Comparison of ENCODE assay signal across 1 cellular context in the genomic region with DNA sequence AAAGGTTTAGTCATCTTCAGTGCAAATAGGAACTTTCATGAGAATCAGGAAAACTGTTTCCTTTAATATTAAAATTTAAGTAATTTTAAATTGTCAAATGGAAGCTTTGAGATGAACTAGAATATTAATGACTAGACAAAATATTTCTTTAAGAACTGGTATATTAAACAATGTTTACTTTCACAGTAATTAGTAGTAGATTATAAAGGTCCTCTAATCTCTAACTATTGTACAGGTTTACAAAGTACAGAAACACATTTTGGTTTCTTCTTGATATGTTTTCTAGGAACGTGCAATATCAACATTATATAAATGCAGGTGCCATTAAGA.
TF ChIP-seq lines count a peak whose summit lies in the region.

No MANE protein-coding gene starts in this region.

TF ChIP-seq in WTC11, 78 proteins besides CTCF, POLR2A, EP300 and RAD21 (continued from another document):
- TF ChIP-seq, protein P1, sequence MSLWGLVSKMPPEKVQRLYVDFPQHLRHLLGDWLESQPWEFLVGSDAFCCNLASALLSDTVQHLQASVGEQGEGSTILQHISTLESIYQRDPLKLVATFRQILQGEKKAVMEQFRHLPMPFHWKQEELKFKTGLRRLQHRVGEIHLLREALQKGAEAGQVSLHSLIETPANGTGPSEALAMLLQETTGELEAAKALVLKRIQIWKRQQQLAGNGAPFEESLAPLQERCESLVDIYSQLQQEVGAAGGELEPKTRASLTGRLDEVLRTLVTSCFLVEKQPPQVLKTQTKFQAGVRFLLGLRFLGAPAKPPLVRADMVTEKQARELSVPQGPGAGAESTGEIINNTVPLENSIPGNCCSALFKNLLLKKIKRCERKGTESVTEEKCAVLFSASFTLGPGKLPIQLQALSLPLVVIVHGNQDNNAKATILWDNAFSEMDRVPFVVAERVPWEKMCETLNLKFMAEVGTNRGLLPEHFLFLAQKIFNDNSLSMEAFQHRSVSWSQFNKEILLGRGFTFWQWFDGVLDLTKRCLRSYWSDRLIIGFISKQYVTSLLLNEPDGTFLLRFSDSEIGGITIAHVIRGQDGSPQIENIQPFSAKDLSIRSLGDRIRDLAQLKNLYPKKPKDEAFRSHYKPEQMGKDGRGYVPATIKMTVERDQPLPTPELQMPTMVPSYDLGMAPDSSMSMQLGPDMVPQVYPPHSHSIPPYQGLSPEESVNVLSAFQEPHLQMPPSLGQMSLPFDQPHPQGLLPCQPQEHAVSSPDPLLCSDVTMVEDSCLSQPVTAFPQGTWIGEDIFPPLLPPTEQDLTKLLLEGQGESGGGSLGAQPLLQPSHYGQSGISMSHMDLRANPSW (CRISPR knock-in tag; conservative IDR thresholded peaks at IDR 0.05; ENCODE audit: low read depth): no peak
- TF ChIP-seq NR1H2 (CRISPR knock-in tag; IDR thresholded peaks at IDR 0.05): no peak
- TF ChIP-seq TEAD1 (CRISPR knock-in tag; IDR thresholded peaks at IDR 0.05): no peak
- no peak for TF ChIP-seq NR2C2 (CRISPR knock-in tag; IDR thresholded peaks at IDR 0.05)
- TF ChIP-seq, protein P2, sequence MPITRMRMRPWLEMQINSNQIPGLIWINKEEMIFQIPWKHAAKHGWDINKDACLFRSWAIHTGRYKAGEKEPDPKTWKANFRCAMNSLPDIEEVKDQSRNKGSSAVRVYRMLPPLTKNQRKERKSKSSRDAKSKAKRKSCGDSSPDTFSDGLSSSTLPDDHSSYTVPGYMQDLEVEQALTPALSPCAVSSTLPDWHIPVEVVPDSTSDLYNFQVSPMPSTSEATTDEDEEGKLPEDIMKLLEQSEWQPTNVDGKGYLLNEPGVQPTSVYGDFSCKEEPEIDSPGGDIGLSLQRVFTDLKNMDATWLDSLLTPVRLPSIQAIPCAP (CRISPR knock-in tag; IDR thresholded peaks at IDR 0.05): no peak
- TF ChIP-seq ZNF423 (CRISPR knock-in tag; IDR thresholded peaks at IDR 0.05): no peak
- TF ChIP-seq, protein P3, sequence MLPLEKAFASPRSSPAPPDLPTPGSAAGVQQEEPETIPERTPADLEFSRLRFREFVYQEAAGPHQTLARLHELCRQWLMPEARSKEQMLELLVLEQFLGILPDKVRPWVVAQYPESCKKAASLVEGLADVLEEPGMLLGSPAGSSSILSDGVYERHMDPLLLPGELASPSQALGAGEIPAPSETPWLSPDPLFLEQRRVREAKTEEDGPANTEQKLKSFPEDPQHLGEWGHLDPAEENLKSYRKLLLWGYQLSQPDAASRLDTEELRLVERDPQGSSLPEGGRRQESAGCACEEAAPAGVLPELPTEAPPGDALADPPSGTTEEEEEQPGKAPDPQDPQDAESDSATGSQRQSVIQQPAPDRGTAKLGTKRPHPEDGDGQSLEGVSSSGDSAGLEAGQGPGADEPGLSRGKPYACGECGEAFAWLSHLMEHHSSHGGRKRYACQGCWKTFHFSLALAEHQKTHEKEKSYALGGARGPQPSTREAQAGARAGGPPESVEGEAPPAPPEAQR (CRISPR knock-in tag; IDR thresholded peaks at IDR 0.05): no peak
- no peak for TF ChIP-seq MYBL2 (CRISPR knock-in tag; IDR thresholded peaks at IDR 0.05)
- TF ChIP-seq TP53 (CRISPR knock-in tag; IDR thresholded peaks at IDR 0.05): no peak
- no peak for TF ChIP-seq ATF1 (CRISPR knock-in tag; IDR thresholded peaks at IDR 0.05)
- TF ChIP-seq, protein P4, sequence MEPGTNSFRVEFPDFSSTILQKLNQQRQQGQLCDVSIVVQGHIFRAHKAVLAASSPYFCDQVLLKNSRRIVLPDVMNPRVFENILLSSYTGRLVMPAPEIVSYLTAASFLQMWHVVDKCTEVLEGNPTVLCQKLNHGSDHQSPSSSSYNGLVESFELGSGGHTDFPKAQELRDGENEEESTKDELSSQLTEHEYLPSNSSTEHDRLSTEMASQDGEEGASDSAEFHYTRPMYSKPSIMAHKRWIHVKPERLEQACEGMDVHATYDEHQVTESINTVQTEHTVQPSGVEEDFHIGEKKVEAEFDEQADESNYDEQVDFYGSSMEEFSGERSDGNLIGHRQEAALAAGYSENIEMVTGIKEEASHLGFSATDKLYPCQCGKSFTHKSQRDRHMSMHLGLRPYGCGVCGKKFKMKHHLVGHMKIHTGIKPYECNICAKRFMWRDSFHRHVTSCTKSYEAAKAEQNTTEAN (CRISPR knock-in tag; IDR thresholded peaks at IDR 0.05): no peak
- TF ChIP-seq, protein P5, sequence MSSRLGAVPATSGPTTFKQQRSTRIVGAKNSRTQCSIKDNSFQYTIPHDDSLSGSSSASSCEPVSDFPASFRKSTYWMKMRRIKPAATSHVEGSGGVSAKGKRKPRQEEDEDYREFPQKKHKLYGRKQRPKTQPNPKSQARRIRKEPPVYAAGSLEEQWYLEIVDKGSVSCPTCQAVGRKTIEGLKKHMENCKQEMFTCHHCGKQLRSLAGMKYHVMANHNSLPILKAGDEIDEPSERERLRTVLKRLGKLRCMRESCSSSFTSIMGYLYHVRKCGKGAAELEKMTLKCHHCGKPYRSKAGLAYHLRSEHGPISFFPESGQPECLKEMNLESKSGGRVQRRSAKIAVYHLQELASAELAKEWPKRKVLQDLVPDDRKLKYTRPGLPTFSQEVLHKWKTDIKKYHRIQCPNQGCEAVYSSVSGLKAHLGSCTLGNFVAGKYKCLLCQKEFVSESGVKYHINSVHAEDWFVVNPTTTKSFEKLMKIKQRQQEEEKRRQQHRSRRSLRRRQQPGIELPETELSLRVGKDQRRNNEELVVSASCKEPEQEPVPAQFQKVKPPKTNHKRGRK (CRISPR knock-in tag; IDR thresholded peaks at IDR 0.05; ENCODE audit: borderline replicate concordance): no peak
- TF ChIP-seq, protein P6, sequence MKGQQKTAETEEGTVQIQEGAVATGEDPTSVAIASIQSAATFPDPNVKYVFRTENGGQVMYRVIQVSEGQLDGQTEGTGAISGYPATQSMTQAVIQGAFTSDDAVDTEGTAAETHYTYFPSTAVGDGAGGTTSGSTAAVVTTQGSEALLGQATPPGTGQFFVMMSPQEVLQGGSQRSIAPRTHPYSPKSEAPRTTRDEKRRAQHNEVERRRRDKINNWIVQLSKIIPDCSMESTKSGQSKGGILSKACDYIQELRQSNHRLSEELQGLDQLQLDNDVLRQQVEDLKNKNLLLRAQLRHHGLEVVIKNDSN (CRISPR knock-in tag; IDR thresholded peaks at IDR 0.05): no peak
